ENCODE assay signal across 9 cellular contexts in genomic region chr7:151115836-151116418, GRCh38. TPM values are rescaled to one million over a fixed set of nuclear protein-coding genes. Genes with fewer than 3 reads are reported as not detected.
DNase-seq lines count a peak whose midpoint lies in the region; ATAC-seq and TF ChIP-seq lines count a peak whose summit lies in the region.
"Had no signal": no experiment of that assay in that cellular context is flagged by ENCODE, and none has a peak within 500 bp of the region (broad histone marks: within the 10 kb centered on the region; RNA-seq: fewer than 3 reads in every experiment).

No MANE protein-coding gene starts in this region.

- peaks cover 27% of the 10 kb centered on the region for H3K4me1 Mint-ChIP-seq in endodermal cell
- peaks cover 0 to 2% of the 10 kb centered on the region in 2 donors for H3K4me1 Mint-ChIP-seq in stimulated activated naive B cell treated with anti-CD40 and anti-IgM and Interleukin-4, amounts not matched to agents 10 μg/mL and 1 μg/mL and 100 μg/mL, for 72 hours

- H3K27ac Mint-ChIP-seq in endodermal cell: peak overlapping the region; percentile 82
- no peak overlapping the region for H3K27ac Mint-ChIP-seq in stimulated activated naive B cell treated with anti-CD40 and anti-IgM and Interleukin-4, amounts not matched to agents 10 μg/mL and 1 μg/mL and 100 μg/mL, for 72 hours

- H3K27ac ChIP-seq in C4-2B (peak overlapping the region; percentile 7; the same call in 1 of the 2 replicates), endodermal cell (ENCODE audit: low read depth, low read length) (no peak overlapping the region)

- TF ChIP-seq CTCF in C4-2B (conservative IDR thresholded peaks at IDR 0.05): no peak
- no peak for TF ChIP-seq CTCF in endodermal cell (conservative IDR thresholded peaks at IDR 0.05)

- peaks cover 31% of the 10 kb centered on the region for H3K4me1 ChIP-seq in endodermal cell (ENCODE audit: control insufficient read depth, insufficient read depth, low read length)

- peak overlapping the region; percentile 61 for H3K4me3 Mint-ChIP-seq in endodermal cell
- H3K4me3 Mint-ChIP-seq in stimulated activated naive B cell treated with anti-CD40 and anti-IgM and Interleukin-4, amounts not matched to agents 10 μg/mL and 1 μg/mL and 100 μg/mL, for 72 hours: no peak overlapping the region

- H3K36me3 Mint-ChIP-seq in endodermal cell (ENCODE audit: low read depth): peaks cover 25% of the 10 kb centered on the region
- no peaks in the 10 kb centered on the region for H3K36me3 Mint-ChIP-seq in stimulated activated naive B cell treated with anti-CD40 and anti-IgM and Interleukin-4, amounts not matched to agents 10 μg/mL and 1 μg/mL and 100 μg/mL, for 72 hours

- H3K36me3 ChIP-seq in endodermal cell (ENCODE audit: control insufficient read depth, insufficient read depth, low read length): peaks cover 29% of the 10 kb centered on the region

- 75 to 81% methylated on average over 8 to 14 of the region's 14 CpGs for WGBS in endodermal cell (ENCODE audit: insufficient coverage in 1 of 2, insufficient read length in 1 of 2), 2 experiments

- H3K4me3 ChIP-seq in endodermal cell (ENCODE audit: low read length): peak overlapping the region; percentile 56

- no peak for TF ChIP-seq EP300 in Ishikawa (IDR thresholded peaks at IDR 0.05; ENCODE audit: borderline replicate concordance)

- H3K9me3 ChIP-seq in endodermal cell (ENCODE audit: control insufficient read depth, low read length): no peaks in the 10 kb centered on the region

- DNase-seq in endodermal cell: no peak
- DNase-seq in myocyte (ENCODE audit: low read depth): peak; percentile 38
- DNase-seq in Ammon's horn (ENCODE audit: low spot score): no peak
- DNase-seq in SK-N-DZ (ENCODE audit: low spot score): no peak
- no peak for DNase-seq in stimulated activated naive B cell treated with anti-CD40 and anti-IgM and Interleukin-4, amounts not matched to agents 10 μg/mL and 1 μg/mL and 100 μg/mL, for 72 hours

- H3K27me3 Mint-ChIP-seq in endodermal cell (ENCODE audit: insufficient read depth): no peaks in the 10 kb centered on the region
- peaks cover 33 to 47% of the 10 kb centered on the region in 2 donors for H3K27me3 Mint-ChIP-seq in stimulated activated naive B cell treated with anti-CD40 and anti-IgM and Interleukin-4, amounts not matched to agents 10 μg/mL and 1 μg/mL and 100 μg/mL, for 72 hours

- no peak for ATAC-seq in HG03469 (IDR thresholded peaks at IDR 0.05; ENCODE audit: unreplicated experiment)
- no peak for ATAC-seq in stimulated activated naive B cell treated with anti-CD40 and anti-IgM and Interleukin-4, amounts not matched to agents 10 μg/mL and 1 μg/mL and 100 μg/mL, for 72 hours (replicated peaks)

- H3K9ac ChIP-seq in endodermal cell (ENCODE audit: extremely low read depth, low read length, poor library complexity, severe bottlenecking): no peak overlapping the region

- H3K27me3 ChIP-seq in endodermal cell (ENCODE audit: control insufficient read depth, insufficient read depth, low read length, poor library complexity, severe bottlenecking): no peaks in the 10 kb centered on the region

- no peaks in the 10 kb centered on the region for H3K9me3 Mint-ChIP-seq in endodermal cell
- no peaks in the 10 kb centered on the region for H3K9me3 Mint-ChIP-seq in stimulated activated naive B cell treated with anti-CD40 and anti-IgM and Interleukin-4, amounts not matched to agents 10 μg/mL and 1 μg/mL and 100 μg/mL, for 72 hours

- no peak for TF ChIP-seq RAD21 in Ishikawa (IDR thresholded peaks at IDR 0.05; ENCODE audit: low read depth)

TF ChIP-seq in Ishikawa, 13 proteins besides CTCF, POLR2A, EP300 and RAD21:
- TF ChIP-seq YY1 (IDR thresholded peaks at IDR 0.05; ENCODE audit: low read depth) (0 out of 2 replicates have a peak, but pooled peaks have one; percentile 39), MAX (IDR thresholded peaks at IDR 0.05) (peak; percentile 53; the same call in 1 of the 2 replicates), NFIC (IDR thresholded peaks at IDR 0.05) (no peak; the same call in 1 of the 2 replicates), TEAD4 (IDR thresholded peaks at IDR 0.05) (peak; percentile 84), TAF1 (IDR thresholded peaks at IDR 0.05; ENCODE audit: low read depth) (peak; percentile 89), TCF12 (IDR thresholded peaks at IDR 0.05; ENCODE audit: low read depth) (peak; percentile 45; the same call in 1 of the 2 replicates), EGR1 (IDR thresholded peaks at IDR 0.05) (peak; percentile 43), USF1 (IDR thresholded peaks at IDR 0.05) (no peak)
TF ChIP-seq in Ishikawa: peak in this region for 6.

RNA-seq across cellular contexts. Expression of gene AGAP3, which starts 29.7 kb away (rescaled TPM):
- total RNA-seq in endodermal cell: 100 to 1,000 TPM; 113 to 116 TPM
- polyA plus RNA-seq in endodermal cell (2013, experiment 1 of 2): 65.6 TPM
- 64.1 TPM for polyA plus RNA-seq in endodermal cell (2013, experiment 2 of 2)
- total RNA-seq in myocyte: 110 and 115 TPM in 2 replicates
- 193 TPM for polyA plus RNA-seq in myocyte (2012)
- polyA plus RNA-seq in SK-N-DZ (2014; cell fraction: cytosol; rRNA removed): 80.0 and 92.9 TPM in 2 replicates
- 195 and 220 TPM in 2 replicates for polyA plus RNA-seq in SK-N-DZ (2014; cell fraction: nucleus; rRNA removed)

RNA-seq across cellular contexts. Expression of gene TMUB1, which starts 32.6 kb away (rescaled TPM):
- 10 to 100 TPM; 48.1 to 52.6 TPM for total RNA-seq in endodermal cell
- polyA plus RNA-seq in endodermal cell (2013, experiment 1 of 2): 42.7 TPM
- 41.2 TPM for polyA plus RNA-seq in endodermal cell (2013, experiment 2 of 2)
- total RNA-seq in myocyte: 59.9 and 60.7 TPM in 2 replicates
- polyA plus RNA-seq in myocyte (2012): 57.5 TPM
- polyA plus RNA-seq in SK-N-DZ (2014; cell fraction: cytosol; rRNA removed): 52.2 and 58.3 TPM in 2 replicates
- polyA plus RNA-seq in SK-N-DZ (2014; cell fraction: nucleus; rRNA removed): 59.4 and 92.4 TPM in 2 replicates

RNA-seq across cellular contexts. Expression of gene FASTK, which starts 35.3 kb away (rescaled TPM):
- 10 to 100 TPM; 64.0 to 71.0 TPM for total RNA-seq in endodermal cell
- polyA plus RNA-seq in endodermal cell (2013, experiment 1 of 2): 62.8 TPM
- polyA plus RNA-seq in endodermal cell (2013, experiment 2 of 2): 53.4 TPM
- 177 and 198 TPM in 2 replicates for total RNA-seq in myocyte
- polyA plus RNA-seq in myocyte (2012): 156 TPM
- polyA plus RNA-seq in SK-N-DZ (2014; cell fraction: cytosol; rRNA removed): 55.5 and 82.6 TPM in 2 replicates
- polyA plus RNA-seq in SK-N-DZ (2014; cell fraction: nucleus; rRNA removed): 652 and 657 TPM in 2 replicates

RNA-seq across cellular contexts. Expression of gene GBX1, which starts 51.6 kb away (rescaled TPM):
- not detected for total RNA-seq in endodermal cell
- polyA plus RNA-seq in endodermal cell (2013, experiment 1 of 2): 1.00 TPM
- 0.75 TPM for polyA plus RNA-seq in endodermal cell (2013, experiment 2 of 2)
- not detected in 2 replicates for total RNA-seq in myocyte
- not detected for polyA plus RNA-seq in myocyte (2012)
- polyA plus RNA-seq in SK-N-DZ (2014; cell fraction: cytosol; rRNA removed): not detected in 2 replicates
- polyA plus RNA-seq in SK-N-DZ (2014; cell fraction: nucleus; rRNA removed): not detected in 2 replicates
- total RNA-seq: H4 had no signal

RNA-seq across cellular contexts. Expression of gene SLC4A2, which starts 56.5 kb away (rescaled TPM):
- total RNA-seq in endodermal cell: 100 to 1,000 TPM; 265 to 284 TPM
- 88.2 TPM for polyA plus RNA-seq in endodermal cell (2013, experiment 1 of 2)
- 83.1 TPM for polyA plus RNA-seq in endodermal cell (2013, experiment 2 of 2)
- 516 and 662 TPM in 2 replicates for total RNA-seq in myocyte
- 681 TPM for polyA plus RNA-seq in myocyte (2012)
- 69.8 and 71.2 TPM in 2 replicates for polyA plus RNA-seq in SK-N-DZ (2014; cell fraction: cytosol; rRNA removed)
- polyA plus RNA-seq in SK-N-DZ (2014; cell fraction: nucleus; rRNA removed): 202 and 231 TPM in 2 replicates
